Comparison of ENCODE assay signal across 8 cellular contexts in genomic region chr5:7815757-7816534, GRCh38. TPM values are rescaled to one million over a fixed set of nuclear protein-coding genes. Genes with fewer than 3 reads are reported as not detected.
DNase-seq lines count a peak whose midpoint lies in the region; ATAC-seq and TF ChIP-seq lines count a peak whose summit lies in the region.

No MANE protein-coding gene starts in this region.

- H3K4me3 ChIP-seq in HL-60 (replicated peaks; ENCODE audit: insufficient read depth, low read length) (no peak overlapping the region), gastroesophageal sphincter (no peak overlapping the region), thyroid gland (replicated peaks in 1 of 3) (no peak overlapping the region)

- peaks cover 0 to 7% (median 4%) of the 10 kb centered on the region in 3 donors for H3K4me1 ChIP-seq in gastroesophageal sphincter
- H3K4me1 ChIP-seq in thyroid gland = peaks cover 8 to 31% of the 10 kb centered on the region in 2 donors

- no peaks in the 10 kb centered on the region for H3K9me3 Mint-ChIP-seq in Calu3 (ENCODE audit: low read depth, unreplicated experiment)
- no peaks in the 10 kb centered on the region for H3K9me3 Mint-ChIP-seq in activated T-helper 2 cell treated with anti-CD3 and anti-CD28 coated beads, Interferon-gamma antibody, Interleukin-2, Interleukin-4, amounts not matched to agents 10 μg/mL and 5 μg/mL and 100 μg/mL, durations not matched to agents 14 hours and 24 hours and 36 hours
- H3K9me3 Mint-ChIP-seq in osteocyte (ENCODE audit: unreplicated experiment) = no peaks in the 10 kb centered on the region

- WGBS in gastroesophageal sphincter (ENCODE audit: low coverage in 1 of 2), 2 donors = 41 to 51% methylated on average over 6 to 9 of the region's 15 CpGs
- 27 to 29% methylated on average over 15 of the region's 15 CpGs for WGBS in thyroid gland, 2 donors

- no peak for TF ChIP-seq EP300 in gastroesophageal sphincter (IDR thresholded peaks at IDR 0.05)

- peak; percentile 90 for DNase-seq in Calu3
- peak; percentile 61 to 91 for DNase-seq in HL-60 (ENCODE audit: low read depth in 1 of 2, low spot score in 1 of 2)
- DNase-seq in RKO (ENCODE audit: low spot score) = peak; percentile 54
- DNase-seq in activated T-helper 2 cell treated with anti-CD3 and anti-CD28 coated beads, Interferon-gamma antibody, Interleukin-2, Interleukin-4, amounts not matched to agents 10 μg/mL and 5 μg/mL and 100 μg/mL, durations not matched to agents 14 hours and 24 hours and 36 hours (ENCODE audit: low spot score) = peak; percentile 48
- DNase-seq in osteocyte (ENCODE audit: extremely low spot score, unreplicated experiment) = peak; percentile 89
- DNase-seq in thyroid gland = peak; percentile 81 to 87

- TF ChIP-seq CTCF in Calu3 (IDR thresholded peaks at IDR 0.05; ENCODE audit: unreplicated experiment) (peak; percentile 86), HL-60 (IDR thresholded peaks at IDR 0.05; ENCODE audit: insufficient read depth, low read length) (peak; percentile 78), gastroesophageal sphincter (IDR thresholded peaks at IDR 0.05) (peak; percentile 67 to 89 (median 72)), osteocyte (IDR thresholded peaks at IDR 0.05) (peak; percentile 75), thyroid gland (IDR thresholded peaks at IDR 0.05) (peak; percentile 56 to 94 (median 90))

- H3K4me3 Mint-ChIP-seq in Calu3 (ENCODE audit: low read depth, unreplicated experiment) (no peak overlapping the region), osteocyte (ENCODE audit: unreplicated experiment) (no peak overlapping the region)
- H3K4me3 Mint-ChIP-seq in activated T-helper 2 cell treated with anti-CD3 and anti-CD28 coated beads, Interferon-gamma antibody, Interleukin-2, Interleukin-4, amounts not matched to agents 10 μg/mL and 5 μg/mL and 100 μg/mL, durations not matched to agents 14 hours and 24 hours and 36 hours (ENCODE audit: low read depth) = no peak overlapping the region

- H3K27me3 Mint-ChIP-seq in Calu3 (ENCODE audit: unreplicated experiment) (peaks cover 70% of the 10 kb centered on the region), osteocyte (ENCODE audit: unreplicated experiment) (peaks cover 23% of the 10 kb centered on the region)
- peaks cover 8% of the 10 kb centered on the region for H3K27me3 Mint-ChIP-seq in activated T-helper 2 cell treated with anti-CD3 and anti-CD28 coated beads, Interferon-gamma antibody, Interleukin-2, Interleukin-4, amounts not matched to agents 10 μg/mL and 5 μg/mL and 100 μg/mL, durations not matched to agents 14 hours and 24 hours and 36 hours (ENCODE audit: low read depth)

- intact Hi-C loops in Calu3 (cut with micrococcal nuclease; ENCODE audit: unreplicated experiment) = loop anchor here (2.0 to 10.0 kb wide), 2 partner anchors 555 to 1001 kb away; no protein-coding TSS in a partner anchor
- intact Hi-C loops in activated T-helper 2 cell treated with anti-CD3 and anti-CD28 coated beads, Interferon-gamma antibody, Interleukin-2, Interleukin-4, amounts not matched to agents 10 μg/mL and 5 μg/mL and 100 μg/mL, durations not matched to agents 14 hours and 24 hours and 36 hours (cut with micrococcal nuclease) = no loop called here
- intact Hi-C loops in thyroid gland (cut with DNase I) = no loop called here

- H3K9me3 ChIP-seq in gastroesophageal sphincter (no peaks in the 10 kb centered on the region), thyroid gland (no peaks in the 10 kb centered on the region)

- TF ChIP-seq POLR2A in gastroesophageal sphincter (IDR thresholded peaks at IDR 0.05) = no peak
- no peak for TF ChIP-seq POLR2A in thyroid gland (IDR thresholded peaks at IDR 0.05)

- CTCF ChIA-PET in Calu3 (lab: Charles Lee) = no interaction called here

- H3K4me1 Mint-ChIP-seq in Calu3 (ENCODE audit: low read depth, unreplicated experiment) = no peaks in the 10 kb centered on the region
- H3K4me1 Mint-ChIP-seq in activated T-helper 2 cell treated with anti-CD3 and anti-CD28 coated beads, Interferon-gamma antibody, Interleukin-2, Interleukin-4, amounts not matched to agents 10 μg/mL and 5 μg/mL and 100 μg/mL, durations not matched to agents 14 hours and 24 hours and 36 hours (ENCODE audit: low read depth) = peaks cover 2% of the 10 kb centered on the region
- peaks cover 2% of the 10 kb centered on the region for H3K4me1 Mint-ChIP-seq in osteocyte (ENCODE audit: unreplicated experiment)

- H3K36me3 Mint-ChIP-seq in Calu3 (ENCODE audit: insufficient read depth, unreplicated experiment) = no peaks in the 10 kb centered on the region
- no peaks in the 10 kb centered on the region for H3K36me3 Mint-ChIP-seq in activated T-helper 2 cell treated with anti-CD3 and anti-CD28 coated beads, Interferon-gamma antibody, Interleukin-2, Interleukin-4, amounts not matched to agents 10 μg/mL and 5 μg/mL and 100 μg/mL, durations not matched to agents 14 hours and 24 hours and 36 hours (ENCODE audit: low read depth)
- no peaks in the 10 kb centered on the region for H3K36me3 Mint-ChIP-seq in osteocyte (ENCODE audit: unreplicated experiment)

- H3K27ac ChIP-seq in HL-60 (replicated peaks) (peak overlapping the region; percentile 80), gastroesophageal sphincter (no peak overlapping the region), thyroid gland (no peak overlapping the region)

- H3K36me3 ChIP-seq in gastroesophageal sphincter (no peaks in the 10 kb centered on the region), thyroid gland (no peaks in the 10 kb centered on the region)

- H3K27ac Mint-ChIP-seq in Calu3 (ENCODE audit: unreplicated experiment) = no peak overlapping the region
- no peak overlapping the region for H3K27ac Mint-ChIP-seq in activated T-helper 2 cell treated with anti-CD3 and anti-CD28 coated beads, Interferon-gamma antibody, Interleukin-2, Interleukin-4, amounts not matched to agents 10 μg/mL and 5 μg/mL and 100 μg/mL, durations not matched to agents 14 hours and 24 hours and 36 hours
- H3K27ac Mint-ChIP-seq in osteocyte (ENCODE audit: unreplicated experiment) = no peak overlapping the region

- ATAC-seq in GM21367 (IDR thresholded peaks at IDR 0.05; ENCODE audit: unreplicated experiment) (peak; percentile 93), gastroesophageal sphincter (peak; percentile 92)

- no peaks in the 10 kb centered on the region for H3K27me3 ChIP-seq in HL-60 (ENCODE audit: insufficient read depth, poor library complexity, severe bottlenecking)
- no peaks in the 10 kb centered on the region for H3K27me3 ChIP-seq in gastroesophageal sphincter
- H3K27me3 ChIP-seq in thyroid gland = no peaks in the 10 kb centered on the region

- no TSS peak for BruUV-seq in Calu3 (replicated peaks; lab: Mats Ljungman, UMichigan)

RNA-seq across cellular contexts. Expression of gene CFAP90, which starts 35.0 kb away (rescaled TPM):
- not detected in 2 replicates for total RNA-seq in Calu3 (2022)
- total RNA-seq in activated T-helper 2 cell treated with anti-CD3 and anti-CD28 coated beads, Interferon-gamma antibody, Interleukin-2, Interleukin-4, amounts not matched to agents 10 μg/mL and 5 μg/mL and 100 μg/mL, durations not matched to agents 14 hours and 24 hours and 36 hours = not detected in 2 replicates
- under 1 TPM in 1 of 4 donors, not detected in 3; 0.54 TPM for total RNA-seq in gastroesophageal sphincter
- not detected in 2 replicates for total RNA-seq in osteocyte
- under 1 TPM in 3 of 4 donors, not detected in 1; 0.49 to 0.89 (median 0.81) TPM for total RNA-seq in thyroid gland

RNA-seq across cellular contexts. Expression of gene FASTKD3, which starts 52.9 kb away (rescaled TPM):
- total RNA-seq in Calu3 (2022) (11.0 and 13.5 TPM in 2 replicates), gastroesophageal sphincter (10 to 100 TPM in 2 of 4 donors, 1 to 10 TPM in 2; 4.6 to 14.4 (median 10.1) TPM), osteocyte (5.8 and 7.0 TPM in 2 replicates), thyroid gland (10 to 100 TPM in 3 of 4 donors, 1 to 10 TPM in 1; 8.7 to 16.0 (median 13.3) TPM)
- total RNA-seq in activated T-helper 2 cell treated with anti-CD3 and anti-CD28 coated beads, Interferon-gamma antibody, Interleukin-2, Interleukin-4, amounts not matched to agents 10 μg/mL and 5 μg/mL and 100 μg/mL, durations not matched to agents 14 hours and 24 hours and 36 hours = 11.6 and 12.7 TPM in 2 replicates

RNA-seq across cellular contexts. Expression of gene MTRR, which starts 53.0 kb away (rescaled TPM):
- total RNA-seq in Calu3 (2022) = 55.9 and 61.2 TPM in 2 replicates
- 61.9 and 71.4 TPM in 2 replicates for total RNA-seq in activated T-helper 2 cell treated with anti-CD3 and anti-CD28 coated beads, Interferon-gamma antibody, Interleukin-2, Interleukin-4, amounts not matched to agents 10 μg/mL and 5 μg/mL and 100 μg/mL, durations not matched to agents 14 hours and 24 hours and 36 hours
- 10 to 100 TPM; 29.3 to 44.0 (median 35.5) TPM for total RNA-seq in gastroesophageal sphincter
- 36.3 and 40.9 TPM in 2 replicates for total RNA-seq in osteocyte
- total RNA-seq in thyroid gland = 100 to 1,000 TPM in 1 of 4 donors, 10 to 100 TPM in 3; 39.8 to 138 (median 49.3) TPM
